Comparison of ENCODE assay signal across 2 cellular contexts in the genomic region with DNA sequence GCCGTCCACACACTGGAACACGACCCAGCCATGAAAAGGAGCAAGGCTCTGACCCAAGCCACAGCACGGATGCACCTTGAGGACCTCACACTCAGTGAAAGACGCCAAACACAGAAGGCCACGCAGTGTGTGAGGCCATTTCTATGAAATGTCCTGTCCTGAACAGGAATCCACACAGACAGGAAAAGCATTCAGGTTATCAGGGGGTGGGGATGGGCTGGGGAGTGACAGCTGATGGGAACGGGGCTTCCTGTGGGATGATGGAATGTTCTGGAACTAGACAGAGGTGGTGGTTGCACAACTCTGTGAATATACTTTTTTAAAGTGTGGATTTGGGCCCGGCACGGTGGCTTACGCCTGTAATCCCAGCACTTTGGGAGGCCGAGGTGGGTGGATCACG.
TF ChIP-seq lines count a peak whose summit lies in the region.

No MANE protein-coding gene starts in this region.

TF ChIP-seq in HEK293, 187 proteins besides CTCF, POLR2A, EP300 and RAD21:
- TF ChIP-seq ZNF600 (tag by site-specific recombination; IDR thresholded peaks at IDR 0.05) (peak; percentile 35; the same call in 1 of the 2 replicates), ZNF146 (tag by site-specific recombination; IDR thresholded peaks at IDR 0.05) (peak; percentile 32; the same call in 1 of the 2 replicates), ZNF76 (tag by site-specific recombination; IDR thresholded peaks at IDR 0.05; ENCODE audit: borderline replicate concordance, low read depth) (no peak), ZNF707 (tag by site-specific recombination; IDR thresholded peaks at IDR 0.05) (no peak)
TF ChIP-seq in HEK293: peak in this region for 2.

TF ChIP-seq in GM12878, 131 proteins besides CTCF, POLR2A, EP300 and RAD21:
- TF ChIP-seq, protein P1, sequence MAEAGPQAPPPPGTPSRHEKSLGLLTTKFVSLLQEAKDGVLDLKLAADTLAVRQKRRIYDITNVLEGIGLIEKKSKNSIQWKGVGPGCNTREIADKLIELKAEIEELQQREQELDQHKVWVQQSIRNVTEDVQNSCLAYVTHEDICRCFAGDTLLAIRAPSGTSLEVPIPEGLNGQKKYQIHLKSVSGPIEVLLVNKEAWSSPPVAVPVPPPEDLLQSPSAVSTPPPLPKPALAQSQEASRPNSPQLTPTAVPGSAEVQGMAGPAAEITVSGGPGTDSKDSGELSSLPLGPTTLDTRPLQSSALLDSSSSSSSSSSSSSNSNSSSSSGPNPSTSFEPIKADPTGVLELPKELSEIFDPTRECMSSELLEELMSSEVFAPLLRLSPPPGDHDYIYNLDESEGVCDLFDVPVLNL (IDR thresholded peaks at IDR 0.05; ENCODE audit: low read depth, low read length), result no peak
- TF ChIP-seq USF1 (IDR thresholded peaks at IDR 0.05; ENCODE audit: borderline replicate concordance, extremely low read length, insufficient read depth, low read depth, low read length) (no peak), YY1 (IDR thresholded peaks at IDR 0.05; ENCODE audit: low read depth, low read length) (no peak), ATF7 (IDR thresholded peaks at IDR 0.05; ENCODE audit: low read depth) (no peak), ZBTB33 (IDR thresholded peaks at IDR 0.05) (no peak), FOXM1 (IDR thresholded peaks at IDR 0.05; ENCODE audit: low read depth, low read length) (no peak), STAT1 (conservative IDR thresholded peaks at IDR 0.05) (no peak), TAF1 (IDR thresholded peaks at IDR 0.05; ENCODE audit: borderline replicate concordance, low read depth, low read length) (no peak), E4F1 (IDR thresholded peaks at IDR 0.05; ENCODE audit: borderline replicate concordance, partially characterized antibody) (no peak)
- TF ChIP-seq, protein P2, sequence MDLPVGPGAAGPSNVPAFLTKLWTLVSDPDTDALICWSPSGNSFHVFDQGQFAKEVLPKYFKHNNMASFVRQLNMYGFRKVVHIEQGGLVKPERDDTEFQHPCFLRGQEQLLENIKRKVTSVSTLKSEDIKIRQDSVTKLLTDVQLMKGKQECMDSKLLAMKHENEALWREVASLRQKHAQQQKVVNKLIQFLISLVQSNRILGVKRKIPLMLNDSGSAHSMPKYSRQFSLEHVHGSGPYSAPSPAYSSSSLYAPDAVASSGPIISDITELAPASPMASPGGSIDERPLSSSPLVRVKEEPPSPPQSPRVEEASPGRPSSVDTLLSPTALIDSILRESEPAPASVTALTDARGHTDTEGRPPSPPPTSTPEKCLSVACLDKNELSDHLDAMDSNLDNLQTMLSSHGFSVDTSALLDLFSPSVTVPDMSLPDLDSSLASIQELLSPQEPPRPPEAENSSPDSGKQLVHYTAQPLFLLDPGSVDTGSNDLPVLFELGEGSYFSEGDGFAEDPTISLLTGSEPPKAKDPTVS (IDR thresholded peaks at IDR 0.05; ENCODE audit: low read depth, low read length), result no peak
